1 cellular context compared by ENCODE assay signal in genomic region chr19:48363810-48364563, GRCh38.
TF ChIP-seq lines count a peak whose summit lies in the region.

TSS of gene SYNGR4 (plus strand) at chr19:48364367. CDS start at chr19:48365843, 1,476 bp downstream.
TSS of gene TMEM143 (minus strand) at chr19:48363940. CDS start at chr19:48363920, 20 bp downstream.

TF ChIP-seq in HEK293, 187 proteins besides CTCF, POLR2A, EP300 and RAD21 (continued from another document and continues in another):
- TF ChIP-seq ZNF398 (tag by site-specific recombination; IDR thresholded peaks at IDR 0.05) (no peak), MZF1 (tag by site-specific recombination; IDR thresholded peaks at IDR 0.05; ENCODE audit: borderline replicate concordance) (no peak), ZNF148 (tag by site-specific recombination; IDR thresholded peaks at IDR 0.05; ENCODE audit: borderline replicate concordance) (no peak), ZNF596 (tag by site-specific recombination; IDR thresholded peaks at IDR 0.05) (no peak), ZNF585B (tag by site-specific recombination; IDR thresholded peaks at IDR 0.05) (no peak), ZNF223 (tag by site-specific recombination; IDR thresholded peaks at IDR 0.05) (no peak), ZBTB1 (tag by site-specific recombination; IDR thresholded peaks at IDR 0.05) (no peak), ZNF175 (tag by site-specific recombination; IDR thresholded peaks at IDR 0.05) (no peak), OSR2 (tag by site-specific recombination; IDR thresholded peaks at IDR 0.05) (no peak), ZNF48 (tag by site-specific recombination; IDR thresholded peaks at IDR 0.05) (no peak), INSM2 (tag by site-specific recombination; IDR thresholded peaks at IDR 0.05) (no peak), GLI2 (tag by site-specific recombination; IDR thresholded peaks at IDR 0.05; ENCODE audit: borderline replicate concordance, low read depth) (no peak), OVOL3 (tag by site-specific recombination; IDR thresholded peaks at IDR 0.05) (no peak), PRDM6 (tag by site-specific recombination; IDR thresholded peaks at IDR 0.05) (no peak), ZNF423 (tag by site-specific recombination; IDR thresholded peaks at IDR 0.05) (no peak), RBAK (tag by site-specific recombination; IDR thresholded peaks at IDR 0.05) (no peak), GFI1B (tag by site-specific recombination; IDR thresholded peaks at IDR 0.05) (0 out of 2 replicates have a peak, but pooled peaks have one; percentile 12), ZNF610 (tag by site-specific recombination; IDR thresholded peaks at IDR 0.05; ENCODE audit: borderline replicate concordance) (no peak), ZNF639 (tag by site-specific recombination; IDR thresholded peaks at IDR 0.05) (no peak), YY1 (tag by site-specific recombination; IDR thresholded peaks at IDR 0.05) (no peak), ZNF830 (tag by site-specific recombination; IDR thresholded peaks at IDR 0.05; ENCODE audit: low read depth) (no peak), ZNF239 (tag by site-specific recombination; IDR thresholded peaks at IDR 0.05) (no peak), ZNF677 (tag by site-specific recombination; IDR thresholded peaks at IDR 0.05) (no peak), ZNF449 (tag by site-specific recombination; IDR thresholded peaks at IDR 0.05) (no peak), ZXDB (tag by site-specific recombination; IDR thresholded peaks at IDR 0.05) (peak; percentile 59; the same call in 1 of the 2 replicates), ZNF280C (tag by site-specific recombination; IDR thresholded peaks at IDR 0.05) (no peak), ZNF747 (tag by site-specific recombination; IDR thresholded peaks at IDR 0.05) (no peak), ZNF571 (tag by site-specific recombination; IDR thresholded peaks at IDR 0.05) (no peak), ZNF132 (tag by site-specific recombination; IDR thresholded peaks at IDR 0.05; ENCODE audit: borderline replicate concordance) (no peak), ZNF112 (tag by site-specific recombination; IDR thresholded peaks at IDR 0.05) (no peak), ZBTB20 (tag by site-specific recombination; IDR thresholded peaks at IDR 0.05) (no peak), PATZ1 (tag by site-specific recombination; IDR thresholded peaks at IDR 0.05) (peak; percentile 88), ZNF202 (tag by site-specific recombination; IDR thresholded peaks at IDR 0.05; ENCODE audit: borderline replicate concordance) (no peak), ZNF514 (tag by site-specific recombination; IDR thresholded peaks at IDR 0.05) (no peak), WT1 (tag by site-specific recombination; IDR thresholded peaks at IDR 0.05) (peak; percentile 25; the same call in 1 of the 2 replicates), ZNF292 (tag by site-specific recombination; IDR thresholded peaks at IDR 0.05; ENCODE audit: borderline replicate concordance, low read depth) (no peak), ZNF274 (IDR thresholded peaks at IDR 0.05; ENCODE audit: low read length) (no peak), ZNF274 (tag by site-specific recombination; IDR thresholded peaks at IDR 0.05; ENCODE audit: borderline replicate concordance) (no peak), ZNF513 (tag by site-specific recombination; IDR thresholded peaks at IDR 0.05) (no peak), GLIS1 (tag by site-specific recombination; IDR thresholded peaks at IDR 0.05) (peak; percentile 52), ZNF426 (tag by site-specific recombination; IDR thresholded peaks at IDR 0.05) (no peak), ZSCAN5A (tag by site-specific recombination; IDR thresholded peaks at IDR 0.05) (no peak), ZSCAN4 (tag by site-specific recombination; IDR thresholded peaks at IDR 0.05) (no peak)
